ENCODE assay signal across 7 cellular contexts in genomic region chr10:80078448-80079311, GRCh38. TPM values are rescaled to one million over a fixed set of nuclear protein-coding genes. Genes with fewer than 3 reads are reported as not detected.
A peak's percentile ranks its signal among the peaks of the same experiment; 100 is the strongest.
DNase-seq lines count a peak whose midpoint lies in the region; ATAC-seq, FAIRE-seq and TF ChIP-seq lines count a peak whose summit lies in the region.

TMEM254 (plus strand) TSS chr10:80078665; CDS start chr10:80078700, 35 bp downstream.

- under 1% methylated on average over 52 of the region's 64 CpGs for WGBS in hepatocyte (ENCODE audit: low lambda C conversion rate, missing lambda C conversion rate)

- H3K4me3 ChIP-seq in astrocyte of the cerebellum (ENCODE audit: low read depth, low read length) (peak within 1 kb of the TSS; percentile 71), hepatocyte (peak within 1 kb of the TSS; percentile 64)

- no peaks in the 10 kb centered on the region for H3K36me3 ChIP-seq in hepatocyte (replicated peaks; ENCODE audit: insufficient read depth, low read depth)

- H2AFZ ChIP-seq in hepatocyte: peak within 1 kb of the TSS; percentile 81

- in situ Hi-C loops in astrocyte of the cerebellum (cut with HindIII; ENCODE audit: low sequenced_read_pairs): no loop called here

- no peak for TF ChIP-seq CTCF in astrocyte of the cerebellum (IDR thresholded peaks at IDR 0.05; ENCODE audit: low read depth, low read length, missing control alignments)
- no peak for TF ChIP-seq CTCF in hepatocyte (IDR thresholded peaks at IDR 0.05; ENCODE audit: poor library complexity)

- DNase-seq in GM18507 (ENCODE audit: extremely low spot score, insufficient read length, low read depth) (peak; percentile 90), NCI-H1694 treated with DMSO at 0.1 percent for 48 hours (lab: John Stamatoyannopoulos, UW) (peak; percentile 85), T-helper 9 cell (peak; percentile 74), astrocyte of the cerebellum (ENCODE audit: low read depth) (peak; percentile 71), hepatocyte (ENCODE audit: low spot score) (peak; percentile 97), retina (peak; percentile 97)

- no peaks in the 10 kb centered on the region for H3K9me3 ChIP-seq in hepatocyte (ENCODE audit: low read depth)

- peak within 1 kb of the TSS; percentile 86 for H3K4me2 ChIP-seq in hepatocyte

- peak; percentile 86 for FAIRE-seq in GM18507 (lab: Jason Lieb, UNC)

- H3K79me2 ChIP-seq in hepatocyte: peaks cover 12% of the 10 kb centered on the region

- peak within 1 kb of the TSS; percentile 97 for H3K27ac ChIP-seq in hepatocyte

- ATAC-seq in HG02938 (IDR thresholded peaks at IDR 0.05; ENCODE audit: unreplicated experiment): peak; percentile 82

- H3K27me3 ChIP-seq in hepatocyte: no peaks in the 10 kb centered on the region

- H4K20me1 ChIP-seq in hepatocyte (ENCODE audit: insufficient read depth, poor library complexity, severe bottlenecking): no peaks in the 10 kb centered on the region

- no peaks in the 10 kb centered on the region for H3K9me2 ChIP-seq in hepatocyte (replicated peaks; ENCODE audit: insufficient read depth)

- no peaks in the 10 kb centered on the region for H3K4me1 ChIP-seq in hepatocyte (ENCODE audit: insufficient read depth)

RNA-seq across cellular contexts. Expression of gene TMEM254, which starts in this region (rescaled TPM):
- total RNA-seq in hepatocyte: 17.1 and 22.1 TPM in 2 replicates
- 29.6 and 33.7 TPM in 2 replicates for polyA plus RNA-seq in hepatocyte

Comparison
In these comparisons a context has a peak if more than half of its experiments do, and no peak if none do; other contexts are left out.
1. Peak in every context shown above with its lines: DNase-seq, ATAC-seq, H3K4me3 ChIP-seq and H3K27ac ChIP-seq.